1 cellular context compared by ENCODE assay signal in the genomic region with DNA sequence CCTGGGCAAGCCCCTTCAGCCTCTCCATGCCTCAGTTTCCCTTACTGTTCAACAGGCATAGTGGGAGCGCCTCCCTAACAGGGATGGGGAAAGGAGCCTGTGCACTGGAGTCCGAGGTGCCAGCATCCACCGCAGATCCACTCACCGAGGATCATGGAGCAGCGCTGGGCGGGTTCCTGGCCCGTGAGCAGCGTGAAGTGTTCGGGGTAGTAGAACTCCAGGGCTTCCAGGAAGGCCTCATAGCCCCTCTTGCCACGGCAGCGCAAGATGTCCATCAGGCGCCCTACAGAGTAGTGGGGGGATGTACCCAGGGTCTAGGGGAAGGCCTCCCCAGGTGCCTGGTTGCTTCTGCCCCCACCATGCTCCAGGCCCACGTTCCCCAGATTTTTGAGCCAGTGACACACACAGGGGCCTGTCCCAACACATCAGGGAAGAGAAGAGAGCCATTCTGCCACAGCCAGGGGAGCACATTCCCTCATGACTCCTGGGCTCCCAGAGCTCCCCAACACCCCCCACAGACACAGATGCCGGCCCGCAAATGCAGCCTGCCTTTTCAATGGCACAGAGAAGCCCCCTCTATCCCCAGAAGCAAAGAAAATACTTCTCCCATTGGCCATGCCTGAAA.
TF ChIP-seq lines count a peak whose summit lies in the region.

No MANE protein-coding gene starts in this region.

TF ChIP-seq in SK-N-SH, 30 proteins besides CTCF, POLR2A, EP300 and RAD21 (continued from another document):
- TF ChIP-seq, protein P1, sequence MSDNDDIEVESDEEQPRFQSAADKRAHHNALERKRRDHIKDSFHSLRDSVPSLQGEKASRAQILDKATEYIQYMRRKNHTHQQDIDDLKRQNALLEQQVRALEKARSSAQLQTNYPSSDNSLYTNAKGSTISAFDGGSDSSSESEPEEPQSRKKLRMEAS (IDR thresholded peaks at IDR 0.05; ENCODE audit: low read depth): no peak
- TF ChIP-seq, protein P2, sequence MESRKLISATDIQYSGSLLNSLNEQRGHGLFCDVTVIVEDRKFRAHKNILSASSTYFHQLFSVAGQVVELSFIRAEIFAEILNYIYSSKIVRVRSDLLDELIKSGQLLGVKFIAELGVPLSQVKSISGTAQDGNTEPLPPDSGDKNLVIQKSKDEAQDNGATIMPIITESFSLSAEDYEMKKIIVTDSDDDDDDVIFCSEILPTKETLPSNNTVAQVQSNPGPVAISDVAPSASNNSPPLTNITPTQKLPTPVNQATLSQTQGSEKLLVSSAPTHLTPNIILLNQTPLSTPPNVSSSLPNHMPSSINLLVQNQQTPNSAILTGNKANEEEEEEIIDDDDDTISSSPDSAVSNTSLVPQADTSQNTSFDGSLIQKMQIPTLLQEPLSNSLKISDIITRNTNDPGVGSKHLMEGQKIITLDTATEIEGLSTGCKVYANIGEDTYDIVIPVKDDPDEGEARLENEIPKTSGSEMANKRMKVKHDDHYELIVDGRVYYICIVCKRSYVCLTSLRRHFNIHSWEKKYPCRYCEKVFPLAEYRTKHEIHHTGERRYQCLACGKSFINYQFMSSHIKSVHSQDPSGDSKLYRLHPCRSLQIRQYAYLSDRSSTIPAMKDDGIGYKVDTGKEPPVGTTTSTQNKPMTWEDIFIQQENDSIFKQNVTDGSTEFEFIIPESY (IDR thresholded peaks at IDR 0.05; ENCODE audit: borderline replicate concordance, low read depth): no peak
- no peak for TF ChIP-seq POLR2AphosphoS5 (IDR thresholded peaks at IDR 0.05; ENCODE audit: low read depth, low read length)
- TF ChIP-seq, protein P3, sequence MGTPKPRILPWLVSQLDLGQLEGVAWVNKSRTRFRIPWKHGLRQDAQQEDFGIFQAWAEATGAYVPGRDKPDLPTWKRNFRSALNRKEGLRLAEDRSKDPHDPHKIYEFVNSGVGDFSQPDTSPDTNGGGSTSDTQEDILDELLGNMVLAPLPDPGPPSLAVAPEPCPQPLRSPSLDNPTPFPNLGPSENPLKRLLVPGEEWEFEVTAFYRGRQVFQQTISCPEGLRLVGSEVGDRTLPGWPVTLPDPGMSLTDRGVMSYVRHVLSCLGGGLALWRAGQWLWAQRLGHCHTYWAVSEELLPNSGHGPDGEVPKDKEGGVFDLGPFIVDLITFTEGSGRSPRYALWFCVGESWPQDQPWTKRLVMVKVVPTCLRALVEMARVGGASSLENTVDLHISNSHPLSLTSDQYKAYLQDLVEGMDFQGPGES (IDR thresholded peaks at IDR 0.05; ENCODE audit: low read depth, low read length): no peak
- TF ChIP-seq, protein P4, sequence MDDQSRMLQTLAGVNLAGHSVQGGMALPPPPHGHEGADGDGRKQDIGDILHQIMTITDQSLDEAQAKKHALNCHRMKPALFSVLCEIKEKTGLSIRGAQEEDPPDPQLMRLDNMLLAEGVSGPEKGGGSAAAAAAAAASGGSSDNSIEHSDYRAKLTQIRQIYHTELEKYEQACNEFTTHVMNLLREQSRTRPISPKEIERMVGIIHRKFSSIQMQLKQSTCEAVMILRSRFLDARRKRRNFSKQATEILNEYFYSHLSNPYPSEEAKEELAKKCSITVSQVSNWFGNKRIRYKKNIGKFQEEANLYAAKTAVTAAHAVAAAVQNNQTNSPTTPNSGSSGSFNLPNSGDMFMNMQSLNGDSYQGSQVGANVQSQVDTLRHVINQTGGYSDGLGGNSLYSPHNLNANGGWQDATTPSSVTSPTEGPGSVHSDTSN (IDR thresholded peaks at IDR 0.05): no peak
